8 cellular contexts compared by ENCODE assay signal in the genomic region with DNA sequence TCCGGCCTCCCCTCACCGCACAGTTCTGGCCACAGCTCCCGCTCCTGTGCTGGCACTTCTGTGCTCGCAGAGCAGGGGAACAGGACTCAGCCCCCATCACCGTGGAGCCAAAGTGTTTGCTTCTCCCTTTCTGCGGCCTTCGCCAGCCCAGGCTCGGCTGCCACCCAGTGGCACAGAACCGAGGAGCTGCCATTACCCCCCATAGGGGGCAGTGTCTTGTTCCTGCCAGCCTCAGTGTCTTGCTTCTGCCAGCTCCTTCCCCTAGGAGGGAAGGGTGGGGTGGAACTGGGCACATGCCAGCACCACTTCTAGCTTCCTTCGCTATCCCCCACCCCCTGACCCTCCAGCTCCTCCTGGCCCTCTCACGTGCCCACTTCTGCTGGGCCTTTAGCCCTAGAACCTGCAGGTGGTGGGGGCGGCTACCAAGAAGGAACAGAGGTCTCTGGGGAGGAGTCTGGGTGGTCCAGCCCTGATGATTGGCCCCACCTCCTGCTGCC. TPM values are rescaled to one million over a fixed set of nuclear protein-coding genes. Genes with fewer than 3 reads are reported as not detected.
DNase-seq lines count a peak whose midpoint lies in the region; ATAC-seq lines count a peak whose summit lies in the region.

No MANE protein-coding gene starts in this region.

- no peak for ATAC-seq in Right ventricle myocardium inferior
- no peak for ATAC-seq in HG02678 (IDR thresholded peaks at IDR 0.05; ENCODE audit: unreplicated experiment)

- WGBS in mesenchymal stem cell: 94% methylated on average over 10 of the region's 12 CpGs

- H3K27me3 ChIP-seq in mesenchymal stem cell (ENCODE audit: control insufficient read depth in 1 of 2, insufficient read depth in 1 of 2, low read length in 2 of 2): no peaks in the 10 kb centered on the region

- no peak overlapping the region for H3K23ac ChIP-seq in mesenchymal stem cell (ENCODE audit: low read length in 2 of 2)

- H2AK5ac ChIP-seq in mesenchymal stem cell (ENCODE audit: low read length, severe bottlenecking): no peak overlapping the region

- H3K4me1 ChIP-seq in mesenchymal stem cell (ENCODE audit: control insufficient read depth, insufficient read depth, low read depth, low read length): peaks cover 22% of the 10 kb centered on the region

- no peak overlapping the region for H3K27ac ChIP-seq in mesenchymal stem cell (ENCODE audit: low read length, poor library complexity, severe bottlenecking)

- no peak overlapping the region for H2BK15ac ChIP-seq in mesenchymal stem cell (ENCODE audit: low read depth, poor library complexity, severe bottlenecking)

- no peak overlapping the region for H2AFZ ChIP-seq in mesenchymal stem cell (ENCODE audit: low read depth, low read length)

- H3K18ac ChIP-seq in mesenchymal stem cell (ENCODE audit: low read depth in 1 of 2, low read length in 2 of 2): no peak overlapping the region

- H4K91ac ChIP-seq in mesenchymal stem cell (ENCODE audit: low read length): peak overlapping the region; percentile 18

- H2BK5ac ChIP-seq in mesenchymal stem cell (ENCODE audit: low read depth, low read length, poor library complexity, severe bottlenecking): no peak overlapping the region

- H3K79me1 ChIP-seq in mesenchymal stem cell (replicated peaks; ENCODE audit: low read length, poor library complexity, severe bottlenecking): peaks cover 37% of the 10 kb centered on the region

- no peak overlapping the region for H2BK120ac ChIP-seq in mesenchymal stem cell (ENCODE audit: low read depth, low read length)

- DNase-seq in Right ventricle myocardium inferior (ENCODE audit: missing footprints): peak; percentile 56
- no peak for DNase-seq in cardiac septum (ENCODE audit: low spot score)
- peak; percentile 35 to 68 for DNase-seq in NCI-H526 (lab: John Stamatoyannopoulos, UW)
- DNase-seq in dermis blood vessel endothelial cell: peak; percentile 72
- peak; percentile 43 for DNase-seq in mesenchymal stem cell
- DNase-seq in ureter (ENCODE audit: low spot score): no peak
- DNase-seq in activated CD8-positive, alpha-beta memory T cell treated with anti-CD3 and anti-CD28 coated beads, Interleukin-2, amount 50 U/mL, for 4 hours: no peak

- H3K9me3 ChIP-seq in mesenchymal stem cell (ENCODE audit: control insufficient read depth, low read length): no peaks in the 10 kb centered on the region

- intact Hi-C loops in Right ventricle myocardium inferior (cut with DNase I): no loop called here
- intact Hi-C loops in cardiac septum (cut with DNase I): no loop called here

- H3K4me2 ChIP-seq in mesenchymal stem cell (ENCODE audit: low read length, poor library complexity, severe bottlenecking): no peak overlapping the region

- peak overlapping the region in 1 of 2 experiments; percentile 41 for H3K4ac ChIP-seq in mesenchymal stem cell (ENCODE audit: low read depth in 1 of 2, low read length in 2 of 2)

- peak overlapping the region; percentile 39 for H4K8ac ChIP-seq in mesenchymal stem cell (ENCODE audit: low read length)

- peak overlapping the region; percentile 25 for H3K9ac ChIP-seq in mesenchymal stem cell (ENCODE audit: low read length)

- H3K4me3 ChIP-seq in mesenchymal stem cell (ENCODE audit: insufficient read depth in 1 of 2, low read depth in 1 of 2, low read length in 2 of 2): no peak overlapping the region

- peaks cover 58 to 96% of the 10 kb centered on the region in 2 experiments for H3K36me3 ChIP-seq in mesenchymal stem cell (ENCODE audit: control insufficient read depth in 1 of 2, insufficient read depth in 2 of 2, low read depth in 1 of 2, low read length in 2 of 2)

- no peak overlapping the region for H3K14ac ChIP-seq in mesenchymal stem cell (ENCODE audit: low read length in 2 of 2)

- no peak overlapping the region for H2BK12ac ChIP-seq in mesenchymal stem cell (ENCODE audit: low read length in 2 of 2)

RNA-seq across cellular contexts. Expression of gene ELMO3, which starts 0.6 kb away (rescaled TPM):
- total RNA-seq in Right ventricle myocardium inferior (0.89 TPM), cardiac septum (0.92 TPM), dermis blood vessel endothelial cell (0.74 and 1.9 TPM in 2 replicates), ureter (23.5 TPM)
- 0.64 TPM for polyA plus RNA-seq in mesenchymal stem cell (2013, experiment 1 of 2)
- 0.49 TPM for polyA plus RNA-seq in mesenchymal stem cell (2013, experiment 2 of 2)

RNA-seq across cellular contexts. Expression of gene E2F4, which starts 6.3 kb away (rescaled TPM):
- total RNA-seq in Right ventricle myocardium inferior (36.9 TPM), cardiac septum (34.4 TPM), dermis blood vessel endothelial cell (93.1 and 104 TPM in 2 replicates), ureter (83.0 TPM)
- 40.9 TPM for polyA plus RNA-seq in mesenchymal stem cell (2013, experiment 1 of 2)
- polyA plus RNA-seq in mesenchymal stem cell (2013, experiment 2 of 2): 39.0 TPM

RNA-seq across cellular contexts. Expression of gene EXOC3L1, which starts 8.3 kb away (rescaled TPM):
- 4.1 TPM for total RNA-seq in Right ventricle myocardium inferior
- total RNA-seq in cardiac septum: 2.8 TPM
- total RNA-seq in dermis blood vessel endothelial cell: 45.8 and 50.7 TPM in 2 replicates
- 0.01 TPM for polyA plus RNA-seq in mesenchymal stem cell (2013, experiment 1 of 2)
- not detected for polyA plus RNA-seq in mesenchymal stem cell (2013, experiment 2 of 2)
- total RNA-seq in ureter: 5.2 TPM

RNA-seq across cellular contexts. Expression of gene MATCAP1, which starts 14.5 kb away (rescaled TPM):
- total RNA-seq in Right ventricle myocardium inferior (9.8 TPM), cardiac septum (22.2 TPM), dermis blood vessel endothelial cell (7.1 and 11.4 TPM in 2 replicates), ureter (50.7 TPM)
- 11.4 TPM for polyA plus RNA-seq in mesenchymal stem cell (2013, experiment 1 of 2)
- polyA plus RNA-seq in mesenchymal stem cell (2013, experiment 2 of 2): 11.2 TPM

RNA-seq across cellular contexts. Expression of gene NOL3, which starts 27.9 kb away (rescaled TPM):
- total RNA-seq in Right ventricle myocardium inferior: 109 TPM
- 86.3 TPM for total RNA-seq in cardiac septum
- 8.6 and 8.8 TPM in 2 replicates for total RNA-seq in dermis blood vessel endothelial cell
- 13.9 TPM for polyA plus RNA-seq in mesenchymal stem cell (2013, experiment 1 of 2)
- 12.8 TPM for polyA plus RNA-seq in mesenchymal stem cell (2013, experiment 2 of 2)
- total RNA-seq in ureter: 26.8 TPM

Comparison
In these comparisons a context has a peak if more than half of its experiments do, and no peak if none do; other contexts are left out.
1. DNase-seq: peak in Right ventricle myocardium inferior (single experiment), NCI-H526 (2 of 2), dermis blood vessel endothelial cell (single experiment) and mesenchymal stem cell (single experiment); none in cardiac septum (single experiment), ureter (single experiment) and activated CD8-positive, alpha-beta memory T cell treated with anti-CD3 and anti-CD28 coated beads, Interleukin-2, amount 50 U/mL, for 4 hours (single experiment).